ENCODE assay signal across 12 cellular contexts in genomic region chr1:153730468-153730988, GRCh38. TPM values are rescaled to one million over a fixed set of nuclear protein-coding genes. Genes with fewer than 3 reads are reported as not detected.
DNase-seq lines count a peak whose midpoint lies in the region; ATAC-seq and TF ChIP-seq lines count a peak whose summit lies in the region.
"Had no signal": no experiment of that assay in that cellular context is flagged by ENCODE, and none has a peak within 500 bp of the region (broad histone marks: within the 10 kb centered on the region; RNA-seq: fewer than 3 reads in every experiment).

No MANE protein-coding gene starts in this region.

- H3K4me1 Mint-ChIP-seq in activated naive CD4-positive, alpha-beta T cell treated with anti-CD3 and anti-CD28 coated beads for 36 hours (ENCODE audit: low read depth), result peaks cover 52% of the 10 kb centered on the region

- DNase-seq in activated naive CD4-positive, alpha-beta T cell treated with anti-CD3 and anti-CD28 coated beads for 36 hours, result no peak
- DNase-seq in activated naive CD4-positive, alpha-beta T cell treated with anti-CD3 and anti-CD28 coated beads, Interleukin-2, amount 50 U/mL, for 72 hours (ENCODE audit: low spot score in 2 of 2), result no peak
- DNase-seq in RWPE2 (ENCODE audit: low spot score) (no peak), left lung (no peak), testis (no peak), COR-L47 (lab: John Stamatoyannopoulos, UW) (no peak), lower leg skin (ENCODE audit: low spot score in 2 of 2) (no peak), COLO668 (lab: John Stamatoyannopoulos, UW; ENCODE audit: unreplicated experiment) (no peak)
- DNase-seq: activated CD4-positive, alpha-beta T cell treated with anti-CD3 and anti-CD28 coated beads, Interleukin-2, amount 50 U/mL, for 48 hours; left colon; SHP77 treated with DMSO at 0.1 percent for 48 hours had no signal

- no peaks in the 10 kb centered on the region for H3K27me3 Mint-ChIP-seq in activated naive CD4-positive, alpha-beta T cell treated with anti-CD3 and anti-CD28 coated beads for 36 hours (ENCODE audit: low read depth)

- peak overlapping the region; percentile 8 for H3K4me3 Mint-ChIP-seq in activated naive CD4-positive, alpha-beta T cell treated with anti-CD3 and anti-CD28 coated beads for 36 hours

- WGBS in testis, 2 donors, result 63 to 64% methylated on average over 5 of the region's 5 CpGs
- WGBS in lower leg skin, 2 donors, result 58 to 67% methylated on average over 5 of the region's 5 CpGs

- H3K27ac ChIP-seq in RWPE2 (ENCODE audit: poor library complexity, severe bottlenecking) (peak overlapping the region; percentile 84), left lung (peak overlapping the region; percentile 30 to 96), testis (peak overlapping the region; percentile 0 to 59)

- no peaks in the 10 kb centered on the region for H3K27me3 ChIP-seq in RWPE2 (ENCODE audit: insufficient read depth, poor library complexity, severe bottlenecking)
- no peaks in the 10 kb centered on the region for H3K27me3 ChIP-seq in left lung
- H3K27me3 ChIP-seq in testis, result no peaks in the 10 kb centered on the region

- intact Hi-C loops in activated naive CD4-positive, alpha-beta T cell treated with anti-CD3 and anti-CD28 coated beads for 36 hours (cut with micrococcal nuclease), result no loop called here
- intact Hi-C loops in left lung (cut with DNase I), result no loop called here
- intact Hi-C loops in testis (cut with DNase I; ENCODE audit: low total_unique reads), result no loop called here
- intact Hi-C loops in lower leg skin (cut with DNase I; ENCODE audit: low total_unique reads), result no loop called here

- peaks cover 12% of the 10 kb centered on the region for H3K36me3 Mint-ChIP-seq in activated naive CD4-positive, alpha-beta T cell treated with anti-CD3 and anti-CD28 coated beads for 36 hours (ENCODE audit: low read depth)
- peaks cover 6 to 20% of the 10 kb centered on the region in 2 donors for H3K36me3 Mint-ChIP-seq in activated naive CD4-positive, alpha-beta T cell treated with anti-CD3 and anti-CD28 coated beads, Interleukin-2, amount 50 U/mL, for 72 hours

- no peak for TF ChIP-seq CTCF in RWPE2 (IDR thresholded peaks at IDR 0.05; ENCODE audit: poor library complexity, severe bottlenecking)
- TF ChIP-seq CTCF in left lung (IDR thresholded peaks at IDR 0.05), result no peak
- TF ChIP-seq CTCF in testis (IDR thresholded peaks at IDR 0.05), result no peak
- no peak for TF ChIP-seq CTCF in lower leg skin (IDR thresholded peaks at IDR 0.05)

- CTCF ChIA-PET in activated naive CD4-positive, alpha-beta T cell treated with anti-CD3 and anti-CD28 coated beads for 36 hours (lab: Charles Lee), result interaction anchor here (0.8 kb wide), 1 partner anchor 256 kb away, joined by 3 read pairs; no protein-coding TSS in a partner anchor

- H3K4me1 ChIP-seq in RWPE2 (ENCODE audit: insufficient read depth, poor library complexity, severe bottlenecking) (peaks cover 9% of the 10 kb centered on the region), left lung (peaks cover 18 to 55% of the 10 kb centered on the region in 2 donors), testis (peaks cover 23% of the 10 kb centered on the region)

- no peak for TF ChIP-seq POLR2A in testis (IDR thresholded peaks at IDR 0.05)
- TF ChIP-seq POLR2A in lower leg skin (IDR thresholded peaks at IDR 0.05), result no peak

- no peaks in the 10 kb centered on the region for H3K9me3 Mint-ChIP-seq in activated naive CD4-positive, alpha-beta T cell treated with anti-CD3 and anti-CD28 coated beads for 36 hours
- H3K9me3 Mint-ChIP-seq in activated naive CD4-positive, alpha-beta T cell treated with anti-CD3 and anti-CD28 coated beads, Interleukin-2, amount 50 U/mL, for 72 hours, result no peaks in the 10 kb centered on the region

- peak overlapping the region; percentile 43 for H3K27ac Mint-ChIP-seq in activated naive CD4-positive, alpha-beta T cell treated with anti-CD3 and anti-CD28 coated beads for 36 hours
- no peak overlapping the region for H3K27ac Mint-ChIP-seq in activated naive CD4-positive, alpha-beta T cell treated with anti-CD3 and anti-CD28 coated beads, Interleukin-2, amount 50 U/mL, for 72 hours

- H3K9me3 ChIP-seq in RWPE2 (ENCODE audit: severe bottlenecking), result no peaks in the 10 kb centered on the region
- no peaks in the 10 kb centered on the region for H3K9me3 ChIP-seq in left lung
- no peaks in the 10 kb centered on the region for H3K9me3 ChIP-seq in testis

- peaks cover 27% of the 10 kb centered on the region for H3K36me3 ChIP-seq in RWPE2 (ENCODE audit: low read depth)
- no peaks in the 10 kb centered on the region for H3K36me3 ChIP-seq in left lung
- H3K36me3 ChIP-seq in testis (ENCODE audit: low read depth, missing control alignments), result no peaks in the 10 kb centered on the region

- H3K4me3 ChIP-seq in RWPE2 (ENCODE audit: severe bottlenecking) (no peak overlapping the region), left lung (no peak overlapping the region), testis (no peak overlapping the region), lower leg skin (ENCODE audit: low read depth, poor library complexity, severe bottlenecking) (no peak overlapping the region)

- ATAC-seq in activated naive CD4-positive, alpha-beta T cell treated with anti-CD3 and anti-CD28 coated beads, Interleukin-2, amount 50 U/mL, for 72 hours, result no peak
- ATAC-seq in RWPE2 (ENCODE audit: low read depth), result no peak
- ATAC-seq in left lung, result no peak
- ATAC-seq: left colon had no signal

RNA-seq across cellular contexts. Expression of gene INTS3, which starts 2.7 kb away (rescaled TPM):
- 10 to 100 TPM; 39.3 to 40.4 TPM for total RNA-seq in activated naive CD4-positive, alpha-beta T cell treated with anti-CD3 and anti-CD28 coated beads for 36 hours
- total RNA-seq in activated naive CD4-positive, alpha-beta T cell treated with anti-CD3 and anti-CD28 coated beads, Interleukin-2, amount 50 U/mL, for 72 hours, result 10 to 100 TPM; 58.2 to 64.9 TPM
- total RNA-seq in left lung (10 to 100 TPM; 50.5 to 57.5 TPM), testis (100 to 1,000 TPM; 113 to 121 TPM), lower leg skin (10 to 100 TPM; 28.0 to 31.5 (median 29.6) TPM)
- polyA plus RNA-seq in testis (ENCODE audit: insufficient read depth, low read depth, low replicate concordance), result 66.1 TPM

RNA-seq across cellular contexts. Expression of gene SLC27A3, which starts 44.7 kb away (rescaled TPM):
- total RNA-seq in activated naive CD4-positive, alpha-beta T cell treated with anti-CD3 and anti-CD28 coated beads for 36 hours, result 1 to 10 TPM; 2.7 to 4.3 TPM
- total RNA-seq in activated naive CD4-positive, alpha-beta T cell treated with anti-CD3 and anti-CD28 coated beads, Interleukin-2, amount 50 U/mL, for 72 hours, result 1 to 10 TPM; 7.0 to 8.3 TPM
- total RNA-seq in left lung, result 10 to 100 TPM; 56.5 to 68.6 TPM
- total RNA-seq in testis, result 10 to 100 TPM; 38.5 to 54.9 TPM
- 83.3 TPM for polyA plus RNA-seq in testis (ENCODE audit: insufficient read depth, low read depth, low replicate concordance)
- total RNA-seq in lower leg skin, result 10 to 100 TPM; 21.6 to 70.3 (median 45.3) TPM

RNA-seq across cellular contexts. Expression of gene NPR1, which starts 52.0 kb away (rescaled TPM):
- under 1 TPM; 0.05 to 0.10 TPM for total RNA-seq in activated naive CD4-positive, alpha-beta T cell treated with anti-CD3 and anti-CD28 coated beads for 36 hours
- total RNA-seq in activated naive CD4-positive, alpha-beta T cell treated with anti-CD3 and anti-CD28 coated beads, Interleukin-2, amount 50 U/mL, for 72 hours, result not detected
- 10 to 100 TPM; 26.9 to 45.2 TPM for total RNA-seq in left lung
- total RNA-seq in testis, result 1 to 10 TPM; 2.5 to 4.3 TPM
- polyA plus RNA-seq in testis (ENCODE audit: insufficient read depth, low read depth, low replicate concordance), result 10.7 TPM
- 10 to 100 TPM in 2 of 4 donors, 1 to 10 TPM in 2; 4.3 to 16.5 (median 7.7) TPM for total RNA-seq in lower leg skin
- total RNA-seq: LHCN-M2 had no signal

RNA-seq across cellular contexts. Expression of gene ILF2, which starts 59.7 kb away (rescaled TPM):
- 100 to 1,000 TPM; 346 to 357 TPM for total RNA-seq in activated naive CD4-positive, alpha-beta T cell treated with anti-CD3 and anti-CD28 coated beads for 36 hours
- 100 to 1,000 TPM; 247 to 316 TPM for total RNA-seq in activated naive CD4-positive, alpha-beta T cell treated with anti-CD3 and anti-CD28 coated beads, Interleukin-2, amount 50 U/mL, for 72 hours
- total RNA-seq in left lung (100 to 1,000 TPM; 104 to 117 TPM), testis (100 to 1,000 TPM; 150 to 153 TPM), lower leg skin (100 to 1,000 TPM in 2 of 4 donors, 10 to 100 TPM in 2; 80.4 to 118 (median 105) TPM)
- polyA plus RNA-seq in testis (ENCODE audit: insufficient read depth, low read depth, low replicate concordance), result 295 TPM

Comparison
In these comparisons a context has a peak if more than half of its experiments do, and no peak if none do; other contexts are left out.
1. H3K27ac ChIP-seq: peak in every context shown above with its lines; median percentile 84 in RWPE2; 63 in left lung; 30 in testis.